15 cellular contexts compared by ENCODE assay signal in the genomic region with DNA sequence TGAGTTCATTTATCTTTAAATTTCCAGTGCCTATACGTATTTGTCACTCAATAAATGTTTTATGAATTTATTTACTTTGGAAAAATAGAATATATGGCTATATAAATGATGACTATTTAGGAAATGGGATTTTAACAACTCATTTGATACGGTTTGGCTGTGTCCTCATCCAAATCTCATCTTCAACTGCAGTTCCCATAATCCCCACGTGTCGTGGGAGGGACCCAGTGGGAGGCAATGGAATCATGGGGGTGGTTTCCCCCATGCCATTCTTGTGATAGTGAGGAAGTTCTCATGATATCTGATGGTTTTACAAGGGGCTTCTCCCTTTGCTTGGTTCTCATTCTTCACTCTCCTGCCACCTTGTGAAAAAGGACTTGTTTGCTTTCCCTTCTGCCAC.
DNase-seq lines count a peak whose midpoint lies in the region; ATAC-seq and TF ChIP-seq lines count a peak whose summit lies in the region.
"Had no signal": no experiment of that assay in that cellular context is flagged by ENCODE, and none has a peak within 500 bp of the region (broad histone marks: within the 10 kb centered on the region; RNA-seq: fewer than 3 reads in every experiment).

No MANE protein-coding gene starts in this region.

- H3K79me2 ChIP-seq in PC-3 (ENCODE audit: low read length) (no peaks in the 10 kb centered on the region), mesendoderm (ENCODE audit: control insufficient read depth, insufficient read depth, low read length) (no peaks in the 10 kb centered on the region)

- no peaks in the 10 kb centered on the region for H3K79me1 ChIP-seq in mesendoderm (ENCODE audit: low read length)

- no peaks in the 10 kb centered on the region for H3K9me3 ChIP-seq in PC-3 (ENCODE audit: low read length)
- H3K9me3 ChIP-seq in upper lobe of right lung: no peaks in the 10 kb centered on the region
- H3K9me3 ChIP-seq: A549, BLaER1, HAP-1 had no signal

- POLR2A ChIA-PET in PC-3 (lab: Charles Lee; ENCODE audit: unreplicated experiment): no interaction called here

- no peaks in the 10 kb centered on the region for H3F3A ChIP-seq in PC-3 (ENCODE audit: low read length, unreplicated experiment)

- ATAC-seq in PC-3 (peak; percentile 68; the same call in 1 of the 2 replicates), upper lobe of right lung (no peak), HG02763 (IDR thresholded peaks at IDR 0.05; ENCODE audit: unreplicated experiment) (no peak), GM21529 (IDR thresholded peaks at IDR 0.05; ENCODE audit: unreplicated experiment) (no peak)
- ATAC-seq: A549 had no signal

- no peak overlapping the region for H4K5ac ChIP-seq in mesendoderm (ENCODE audit: low read length)

- H3K23ac ChIP-seq in mesendoderm (ENCODE audit: low read length): no peak overlapping the region

- H2BK120ac ChIP-seq in mesendoderm (ENCODE audit: low read depth, low read length): no peak overlapping the region

- H4K20me1 ChIP-seq in PC-3 (ENCODE audit: low read length): no peaks in the 10 kb centered on the region
- H4K20me1 ChIP-seq: BLaER1 had no signal

- H3K27ac ChIP-seq in PC-3 (ENCODE audit: low read length): 0 out of 2 replicates have a peak overlapping the region, but pooled peaks have one; percentile 8
- H3K27ac ChIP-seq in mesendoderm (ENCODE audit: low read depth, low read length): no peak overlapping the region
- no peak overlapping the region for H3K27ac ChIP-seq in upper lobe of right lung
- H3K27ac ChIP-seq: 22Rv1, A549, BLaER1, HL-60 had no signal

- no peak overlapping the region for H2BK15ac ChIP-seq in mesendoderm (replicated peaks; ENCODE audit: low read depth)

- H4K8ac ChIP-seq in mesendoderm (ENCODE audit: low read depth, low read length): no peak overlapping the region

- H3K4ac ChIP-seq in mesendoderm (ENCODE audit: low read depth, low read length): no peak overlapping the region

- H3K36me3 ChIP-seq in PC-3 (ENCODE audit: low read depth, low read length) (no peaks in the 10 kb centered on the region), mesendoderm (ENCODE audit: control insufficient read depth, insufficient read depth, low read length) (no peaks in the 10 kb centered on the region), upper lobe of right lung (peaks cover 5% of the 10 kb centered on the region)
- H3K36me3 ChIP-seq: BLaER1, HAP-1 had no signal

- no peaks in the 10 kb centered on the region for H3K9me2 ChIP-seq in PC-3 (replicated peaks; ENCODE audit: low read length)

- peak; percentile 51 for DNase-seq in NCI-H748 (lab: John Stamatoyannopoulos, UW; ENCODE audit: unreplicated experiment)
- no peak for DNase-seq in NCI-H748 treated with DMSO at 0.1 percent for 48 hours (lab: John Stamatoyannopoulos, UW)
- no peak for DNase-seq in PC-3
- DNase-seq in mesendoderm: peak; percentile 29
- DNase-seq in upper lobe of right lung: no peak
- DNase-seq: CD4-positive, alpha-beta memory T cell; DMS79 treated with DMSO at 0.1 percent for 48 hours; GF-D8 had no signal

- H2BK5ac ChIP-seq in mesendoderm (ENCODE audit: low read length): no peak overlapping the region

- H2AFZ ChIP-seq in PC-3 (ENCODE audit: low read length): no peak overlapping the region

- no peak overlapping the region for H3K18ac ChIP-seq in mesendoderm (ENCODE audit: low read length)

- TF ChIP-seq CTCF in PC-3 (conservative IDR thresholded peaks at IDR 0.05; ENCODE audit: low read depth, low read length) (no peak), upper lobe of right lung (IDR thresholded peaks at IDR 0.05) (no peak)

- H3K9ac ChIP-seq in PC-3 (ENCODE audit: low read length) (no peak overlapping the region), mesendoderm (ENCODE audit: low read length) (no peak overlapping the region)
- H3K9ac ChIP-seq: BLaER1 had no signal

- H3K4me2 ChIP-seq in PC-3 (ENCODE audit: low read length) (no peak overlapping the region), mesendoderm (ENCODE audit: low read length) (no peak overlapping the region)
- H3K4me2 ChIP-seq: A549, BLaER1 had no signal

- WGBS in mesendoderm (ENCODE audit: extremely low coverage, insufficient coverage, low lambda C conversion rate): no CpG with 5 or more reads among the region's 4 CpGs

- no peak overlapping the region for H3K56ac ChIP-seq in mesendoderm (ENCODE audit: low read length)

- no TSS peak for BruUV-seq in PC-3 (replicated peaks; lab: Mats Ljungman, UMichigan)

- H3K4me3 ChIP-seq in PC-3 (ENCODE audit: low read length): no peak overlapping the region
- no peak overlapping the region for H3K4me3 ChIP-seq in mesendoderm (ENCODE audit: low read length)
- H3K4me3 ChIP-seq in upper lobe of right lung: no peak overlapping the region
- H3K4me3 ChIP-seq: A549, BLaER1, HAP-1 had no signal

- H3K27me3 ChIP-seq in PC-3 (ENCODE audit: low read length) (no peaks in the 10 kb centered on the region), mesendoderm (ENCODE audit: insufficient read depth, low read length, poor library complexity) (no peaks in the 10 kb centered on the region), upper lobe of right lung (no peaks in the 10 kb centered on the region)
- H3K27me3 ChIP-seq: BLaER1 had no signal

- no peaks in the 10 kb centered on the region for H3K4me1 ChIP-seq in PC-3 (ENCODE audit: insufficient read depth, low read length)
- H3K4me1 ChIP-seq in mesendoderm (ENCODE audit: control insufficient read depth, low read depth, low read length): no peaks in the 10 kb centered on the region
- no peaks in the 10 kb centered on the region for H3K4me1 ChIP-seq in upper lobe of right lung
- H3K4me1 ChIP-seq: A549, BLaER1, HAP-1 had no signal

- intact Hi-C loops in PC-3 (cut with micrococcal nuclease): no loop called here
- intact Hi-C loops in upper lobe of right lung (cut with DNase I): no loop called here

- H2AK5ac ChIP-seq in mesendoderm (ENCODE audit: low read length): no peak overlapping the region

- CTCF ChIA-PET in PC-3 (lab: Charles Lee): no interaction called here

Comparison
In these comparisons a context has a peak if more than half of its experiments do, and no peak if none do; other contexts are left out.
1. DNase-seq: peak in NCI-H748 (single experiment) and mesendoderm (single experiment); none in NCI-H748 treated with DMSO at 0.1 percent for 48 hours (single experiment), PC-3 (single experiment) and upper lobe of right lung (single experiment).